ENCODE assay signal across 18 cellular contexts in the genomic region with DNA sequence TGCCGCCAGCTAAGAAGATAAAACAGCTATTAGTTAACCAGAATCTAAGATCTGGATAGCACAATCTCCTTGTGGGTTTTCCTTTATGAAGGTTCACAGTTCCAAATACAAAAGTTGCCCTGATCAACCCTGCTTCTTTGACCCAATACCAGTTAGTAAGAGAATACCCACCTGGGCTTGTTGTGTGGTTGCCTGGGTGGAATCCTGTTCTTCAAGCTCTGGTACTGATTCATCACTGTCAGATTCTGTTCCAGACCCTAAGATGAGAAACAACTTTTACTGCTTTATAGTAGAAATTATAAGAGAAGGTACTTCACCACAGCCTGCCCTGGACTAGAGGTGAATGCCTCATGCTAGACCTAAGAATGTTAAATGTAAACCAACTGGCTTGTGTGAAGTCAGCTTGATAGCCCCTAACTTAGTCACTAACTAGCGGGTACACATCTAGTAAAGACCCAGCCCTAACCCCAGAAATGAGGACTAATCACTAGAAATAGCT. TPM values are rescaled to one million over a fixed set of nuclear protein-coding genes. Genes with fewer than 3 reads are reported as not detected.
DNase-seq lines count a peak whose midpoint lies in the region; ATAC-seq and TF ChIP-seq lines count a peak whose summit lies in the region.
"Had no signal": no experiment of that assay in that cellular context is flagged by ENCODE, and none has a peak within 500 bp of the region (broad histone marks: within the 10 kb centered on the region; RNA-seq: fewer than 3 reads in every experiment).

No MANE protein-coding gene starts in this region.

- no peaks in the 10 kb centered on the region for H3K9me3 Mint-ChIP-seq in activated CD8-positive, alpha-beta memory T cell treated with anti-CD3 and anti-CD28 coated beads, Interleukin-2, amount 10 ng/mL, durations not matched to agents 7 days and 5 days (ENCODE audit: low read depth)
- H3K9me3 Mint-ChIP-seq in CD8-positive, alpha-beta T cell: no peaks in the 10 kb centered on the region
- no peaks in the 10 kb centered on the region for H3K9me3 Mint-ChIP-seq in activated naive CD8-positive, alpha-beta T cell treated with anti-CD3 and anti-CD28 coated beads, Interleukin-2, amount 50 U/mL, for 24 hours
- no peaks in the 10 kb centered on the region for H3K9me3 Mint-ChIP-seq in nephron progenitor cell
- H3K9me3 Mint-ChIP-seq: brain had no signal

- TF ChIP-seq POLR2A in uterus (IDR thresholded peaks at IDR 0.05): no peak

- H3K27me3 ChIP-seq in CD8-positive, alpha-beta T cell (ENCODE audit: insufficient read depth, low read length): no peaks in the 10 kb centered on the region
- H3K27me3 ChIP-seq in uterus: no peaks in the 10 kb centered on the region
- H3K27me3 ChIP-seq: SJSA1 had no signal

- no peak for DNase-seq in activated CD8-positive, alpha-beta memory T cell treated with anti-CD3 and anti-CD28 coated beads, Interleukin-2, amount 10 ng/mL, durations not matched to agents 7 days and 5 days
- no peak for DNase-seq in activated CD8-positive, alpha-beta memory T cell treated with anti-CD3 and anti-CD28 coated beads, Interleukin-2, amount 50 U/mL, for 48 hours
- DNase-seq in CD8-positive, alpha-beta T cell: no peak
- no peak for DNase-seq in activated naive CD8-positive, alpha-beta T cell treated with anti-CD3 and anti-CD28 coated beads, Interleukin-2, amount 50 U/mL, for 24 hours
- DNase-seq in nephron progenitor cell (no peak), NCI-H1417 treated with DMSO at 0.1 percent for 48 hours (lab: John Stamatoyannopoulos, UW) (no peak), NCI-H510A (lab: John Stamatoyannopoulos, UW) (no peak), uterus (no peak)
- DNase-seq: activated CD4-positive, alpha-beta T cell treated with anti-CD3 and anti-CD28 coated beads for 4 hours; activated CD8-positive, alpha-beta memory T cell treated with anti-CD3 and anti-CD28 coated beads, Interleukin-2, amount 50 U/mL, for 4 hours; EL; glutamatergic neuron; NCI-H1417; right cardiac atrium had no signal

- peaks cover 61% of the 10 kb centered on the region for H3K36me3 Mint-ChIP-seq in activated CD8-positive, alpha-beta memory T cell treated with anti-CD3 and anti-CD28 coated beads, Interleukin-2, amount 10 ng/mL, durations not matched to agents 7 days and 5 days
- H3K36me3 Mint-ChIP-seq in CD8-positive, alpha-beta T cell: peaks cover 69% of the 10 kb centered on the region
- peaks cover 64% of the 10 kb centered on the region for H3K36me3 Mint-ChIP-seq in activated naive CD8-positive, alpha-beta T cell treated with anti-CD3 and anti-CD28 coated beads, Interleukin-2, amount 50 U/mL, for 24 hours (ENCODE audit: low read depth)
- H3K36me3 Mint-ChIP-seq in nephron progenitor cell (ENCODE audit: low read depth): peaks cover 73% of the 10 kb centered on the region

- intact Hi-C loops in CD8-positive, alpha-beta T cell (cut with DNase I, micrococcal nuclease): no loop called here
- intact Hi-C loops in uterus (cut with DNase I; ENCODE audit: low total_unique reads): no loop called here

- POLR2A ChIA-PET in CD8-positive, alpha-beta T cell (lab: Charles Lee): interaction anchor here (1.0 to 1.5 kb wide), 2 partner anchors 11 to 31 kb away, joined by 4 read pairs; a partner anchor contains a TSS

- peaks cover 27% of the 10 kb centered on the region for H3K4me1 ChIP-seq in CD8-positive, alpha-beta T cell (ENCODE audit: insufficient read depth, low read length)
- H3K4me1 ChIP-seq in uterus: peaks cover 0 to 25% of the 10 kb centered on the region in 2 donors
- H3K4me1 ChIP-seq: SJSA1 had no signal

- no peak for ATAC-seq in activated CD8-positive, alpha-beta memory T cell treated with anti-CD3 and anti-CD28 coated beads, Interleukin-2, amount 10 ng/mL, durations not matched to agents 7 days and 5 days
- ATAC-seq in CD8-positive, alpha-beta T cell: no peak
- no peak for ATAC-seq in activated naive CD8-positive, alpha-beta T cell treated with anti-CD3 and anti-CD28 coated beads, Interleukin-2, amount 50 U/mL, for 24 hours
- ATAC-seq: right cardiac atrium had no signal

- no peak overlapping the region for H3K4me3 ChIP-seq in CD8-positive, alpha-beta T cell (ENCODE audit: low read depth, low read length)
- no peak overlapping the region for H3K4me3 ChIP-seq in uterus
- H3K4me3 ChIP-seq: coronary artery, SJSA1 had no signal

- peak overlapping the region; percentile 64 for H3K27ac Mint-ChIP-seq in activated CD8-positive, alpha-beta memory T cell treated with anti-CD3 and anti-CD28 coated beads, Interleukin-2, amount 10 ng/mL, durations not matched to agents 7 days and 5 days
- H3K27ac Mint-ChIP-seq in CD8-positive, alpha-beta T cell: peak overlapping the region; percentile 7
- peak overlapping the region; percentile 84 for H3K27ac Mint-ChIP-seq in activated naive CD8-positive, alpha-beta T cell treated with anti-CD3 and anti-CD28 coated beads, Interleukin-2, amount 50 U/mL, for 24 hours
- peak overlapping the region; percentile 50 for H3K27ac Mint-ChIP-seq in nephron progenitor cell

- no peak overlapping the region for H3K27ac ChIP-seq in CD8-positive, alpha-beta T cell (ENCODE audit: low read depth, low read length)
- H3K27ac ChIP-seq in uterus: no peak overlapping the region
- H3K27ac ChIP-seq: coronary artery, SJSA1 had no signal

- peaks cover 32% of the 10 kb centered on the region for H3K4me1 Mint-ChIP-seq in activated CD8-positive, alpha-beta memory T cell treated with anti-CD3 and anti-CD28 coated beads, Interleukin-2, amount 10 ng/mL, durations not matched to agents 7 days and 5 days
- H3K4me1 Mint-ChIP-seq in CD8-positive, alpha-beta T cell (ENCODE audit: low read depth): peaks cover 32% of the 10 kb centered on the region
- peaks cover 33% of the 10 kb centered on the region for H3K4me1 Mint-ChIP-seq in activated naive CD8-positive, alpha-beta T cell treated with anti-CD3 and anti-CD28 coated beads, Interleukin-2, amount 50 U/mL, for 24 hours
- H3K4me1 Mint-ChIP-seq in nephron progenitor cell: peaks cover 34% of the 10 kb centered on the region

- H3K27me3 Mint-ChIP-seq in activated CD8-positive, alpha-beta memory T cell treated with anti-CD3 and anti-CD28 coated beads, Interleukin-2, amount 10 ng/mL, durations not matched to agents 7 days and 5 days: no peaks in the 10 kb centered on the region
- no peaks in the 10 kb centered on the region for H3K27me3 Mint-ChIP-seq in CD8-positive, alpha-beta T cell (ENCODE audit: low read depth)
- H3K27me3 Mint-ChIP-seq in activated naive CD8-positive, alpha-beta T cell treated with anti-CD3 and anti-CD28 coated beads, Interleukin-2, amount 50 U/mL, for 24 hours: no peaks in the 10 kb centered on the region
- no peaks in the 10 kb centered on the region for H3K27me3 Mint-ChIP-seq in nephron progenitor cell (ENCODE audit: low read depth, poor library complexity)
- H3K27me3 Mint-ChIP-seq: brain had no signal

- TF ChIP-seq CTCF in CD8-positive, alpha-beta T cell (IDR thresholded peaks at IDR 0.05): no peak
- TF ChIP-seq CTCF in nephron progenitor cell (IDR thresholded peaks at IDR 0.05) (no peak), uterus (IDR thresholded peaks at IDR 0.05) (no peak)

- CTCF ChIA-PET in activated CD8-positive, alpha-beta memory T cell treated with anti-CD3 and anti-CD28 coated beads, Interleukin-2, amount 10 ng/mL, durations not matched to agents 7 days and 5 days (lab: Charles Lee): no interaction called here
- CTCF ChIA-PET in CD8-positive, alpha-beta T cell (lab: Charles Lee): no interaction called here

- H3K9me3 ChIP-seq in CD8-positive, alpha-beta T cell (ENCODE audit: low read length): no peaks in the 10 kb centered on the region
- no peaks in the 10 kb centered on the region for H3K9me3 ChIP-seq in uterus
- H3K9me3 ChIP-seq: SJSA1 had no signal

- H3K36me3 ChIP-seq in CD8-positive, alpha-beta T cell (ENCODE audit: insufficient read depth, low read length): peaks cover 50% of the 10 kb centered on the region
- no peaks in the 10 kb centered on the region for H3K36me3 ChIP-seq in uterus

- H3K4me3 Mint-ChIP-seq in activated CD8-positive, alpha-beta memory T cell treated with anti-CD3 and anti-CD28 coated beads, Interleukin-2, amount 10 ng/mL, durations not matched to agents 7 days and 5 days: no peak overlapping the region
- H3K4me3 Mint-ChIP-seq in CD8-positive, alpha-beta T cell: no peak overlapping the region
- H3K4me3 Mint-ChIP-seq in activated naive CD8-positive, alpha-beta T cell treated with anti-CD3 and anti-CD28 coated beads, Interleukin-2, amount 50 U/mL, for 24 hours: no peak overlapping the region
- H3K4me3 Mint-ChIP-seq in nephron progenitor cell: no peak overlapping the region
- H3K4me3 Mint-ChIP-seq: brain had no signal

RNA-seq across cellular contexts. Expression of a gene that starts 10.6 kb away (rescaled TPM):
- total RNA-seq in activated CD8-positive, alpha-beta memory T cell treated with anti-CD3 and anti-CD28 coated beads, Interleukin-2, amount 10 ng/mL, durations not matched to agents 7 days and 5 days: 100 to 1,000 TPM; 723 to 803 TPM
- 1,000 to 10,000 TPM; 1,373 to 1,407 TPM for total RNA-seq in CD8-positive, alpha-beta T cell
- total RNA-seq in uterus: 1,000 to 10,000 TPM in 2 of 4 donors, 100 to 1,000 TPM in 2; 942 to 2,684 (median 1,304) TPM

RNA-seq across cellular contexts. Expression of a gene that starts 26.4 kb away (rescaled TPM):
- total RNA-seq in activated CD8-positive, alpha-beta memory T cell treated with anti-CD3 and anti-CD28 coated beads, Interleukin-2, amount 10 ng/mL, durations not matched to agents 7 days and 5 days: 100 to 1,000 TPM; 241 to 268 TPM
- 100 to 1,000 TPM; 148 to 154 TPM for total RNA-seq in CD8-positive, alpha-beta T cell
- total RNA-seq in uterus: 100 to 1,000 TPM in 3 of 4 donors, 10 to 100 TPM in 1; 80.7 to 236 (median 141) TPM

RNA-seq across cellular contexts. Expression of a gene that starts 37.6 kb away (rescaled TPM):
- 10 to 100 TPM; 62.9 to 65.3 TPM for total RNA-seq in activated CD8-positive, alpha-beta memory T cell treated with anti-CD3 and anti-CD28 coated beads, Interleukin-2, amount 10 ng/mL, durations not matched to agents 7 days and 5 days
- total RNA-seq in CD8-positive, alpha-beta T cell: 1 to 10 TPM; 5.0 to 5.8 TPM
- total RNA-seq in uterus: 10 to 100 TPM in 2 of 4 donors, 1 to 10 TPM in 1, not detected in 1; 6.0 to 71.7 (median 28.6) TPM

RNA-seq across cellular contexts. Expression of a gene that starts 48.6 kb away (rescaled TPM):
- 1 to 10 TPM; 2.9 to 4.5 TPM for total RNA-seq in activated CD8-positive, alpha-beta memory T cell treated with anti-CD3 and anti-CD28 coated beads, Interleukin-2, amount 10 ng/mL, durations not matched to agents 7 days and 5 days
- total RNA-seq in CD8-positive, alpha-beta T cell: under 1 TPM in 1 of 2 experiments, not detected in 1; 0.31 TPM
- 10 to 100 TPM in 1 of 4 donors, 1 to 10 TPM in 3; 2.4 to 10.5 (median 7.3) TPM for total RNA-seq in uterus
- total RNA-seq: lung microvascular endothelial cell had no signal

Comparison
In these comparisons a context has a peak if more than half of its experiments do, and no peak if none do; other contexts are left out.
1. H3K27ac Mint-ChIP-seq: peak in every context shown above with its lines; median percentile 84 in activated naive CD8-positive, alpha-beta T cell treated with anti-CD3 and anti-CD28 coated beads, Interleukin-2, amount 50 U/mL, for 24 hours; 64 in activated CD8-positive, alpha-beta memory T cell treated with anti-CD3 and anti-CD28 coated beads, Interleukin-2, amount 10 ng/mL, durations not matched to agents 7 days and 5 days; 50 in nephron progenitor cell; 7 in CD8-positive, alpha-beta T cell.